Comparison of ENCODE assay signal across 1 cellular context in genomic region chr16:29813644-29814562, GRCh38.
TF ChIP-seq lines count a peak whose summit lies in the region.

No MANE protein-coding gene starts in this region.

TF ChIP-seq in HepG2, 621 proteins besides CTCF, POLR2A, EP300 and RAD21 (continued from another document):
- TF ChIP-seq, protein P1, sequence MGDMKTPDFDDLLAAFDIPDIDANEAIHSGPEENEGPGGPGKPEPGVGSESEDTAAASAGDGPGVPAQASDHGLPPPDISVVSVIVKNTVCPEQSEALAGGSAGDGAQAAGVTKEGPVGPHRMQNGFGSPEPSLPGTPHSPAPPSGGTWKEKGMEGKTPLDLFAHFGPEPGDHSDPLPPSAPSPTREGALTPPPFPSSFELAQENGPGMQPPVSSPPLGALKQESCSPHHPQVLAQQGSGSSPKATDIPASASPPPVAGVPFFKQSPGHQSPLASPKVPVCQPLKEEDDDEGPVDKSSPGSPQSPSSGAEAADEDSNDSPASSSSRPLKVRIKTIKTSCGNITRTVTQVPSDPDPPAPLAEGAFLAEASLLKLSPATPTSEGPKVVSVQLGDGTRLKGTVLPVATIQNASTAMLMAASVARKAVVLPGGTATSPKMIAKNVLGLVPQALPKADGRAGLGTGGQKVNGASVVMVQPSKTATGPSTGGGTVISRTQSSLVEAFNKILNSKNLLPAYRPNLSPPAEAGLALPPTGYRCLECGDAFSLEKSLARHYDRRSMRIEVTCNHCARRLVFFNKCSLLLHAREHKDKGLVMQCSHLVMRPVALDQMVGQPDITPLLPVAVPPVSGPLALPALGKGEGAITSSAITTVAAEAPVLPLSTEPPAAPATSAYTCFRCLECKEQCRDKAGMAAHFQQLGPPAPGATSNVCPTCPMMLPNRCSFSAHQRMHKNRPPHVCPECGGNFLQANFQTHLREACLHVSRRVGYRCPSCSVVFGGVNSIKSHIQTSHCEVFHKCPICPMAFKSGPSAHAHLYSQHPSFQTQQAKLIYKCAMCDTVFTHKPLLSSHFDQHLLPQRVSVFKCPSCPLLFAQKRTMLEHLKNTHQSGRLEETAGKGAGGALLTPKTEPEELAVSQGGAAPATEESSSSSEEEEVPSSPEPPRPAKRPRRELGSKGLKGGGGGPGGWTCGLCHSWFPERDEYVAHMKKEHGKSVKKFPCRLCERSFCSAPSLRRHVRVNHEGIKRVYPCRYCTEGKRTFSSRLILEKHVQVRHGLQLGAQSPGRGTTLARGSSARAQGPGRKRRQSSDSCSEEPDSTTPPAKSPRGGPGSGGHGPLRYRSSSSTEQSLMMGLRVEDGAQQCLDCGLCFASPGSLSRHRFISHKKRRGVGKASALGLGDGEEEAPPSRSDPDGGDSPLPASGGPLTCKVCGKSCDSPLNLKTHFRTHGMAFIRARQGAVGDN (CRISPR knock-in tag; IDR thresholded peaks at IDR 0.05): peak; percentile 36; the same call in 1 of the 2 replicates
- no peak for TF ChIP-seq TBX3 (IDR thresholded peaks at IDR 0.05; ENCODE audit: borderline replicate concordance)
- TF ChIP-seq, protein P2, sequence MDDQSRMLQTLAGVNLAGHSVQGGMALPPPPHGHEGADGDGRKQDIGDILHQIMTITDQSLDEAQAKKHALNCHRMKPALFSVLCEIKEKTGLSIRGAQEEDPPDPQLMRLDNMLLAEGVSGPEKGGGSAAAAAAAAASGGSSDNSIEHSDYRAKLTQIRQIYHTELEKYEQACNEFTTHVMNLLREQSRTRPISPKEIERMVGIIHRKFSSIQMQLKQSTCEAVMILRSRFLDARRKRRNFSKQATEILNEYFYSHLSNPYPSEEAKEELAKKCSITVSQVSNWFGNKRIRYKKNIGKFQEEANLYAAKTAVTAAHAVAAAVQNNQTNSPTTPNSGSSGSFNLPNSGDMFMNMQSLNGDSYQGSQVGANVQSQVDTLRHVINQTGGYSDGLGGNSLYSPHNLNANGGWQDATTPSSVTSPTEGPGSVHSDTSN (CRISPR knock-in tag; IDR thresholded peaks at IDR 0.05; ENCODE audit: borderline replicate concordance): no peak
- no peak for TF ChIP-seq DPF2 (CRISPR knock-in tag; IDR thresholded peaks at IDR 0.05; ENCODE audit: borderline replicate concordance, low read depth)
- TF ChIP-seq, protein P3, sequence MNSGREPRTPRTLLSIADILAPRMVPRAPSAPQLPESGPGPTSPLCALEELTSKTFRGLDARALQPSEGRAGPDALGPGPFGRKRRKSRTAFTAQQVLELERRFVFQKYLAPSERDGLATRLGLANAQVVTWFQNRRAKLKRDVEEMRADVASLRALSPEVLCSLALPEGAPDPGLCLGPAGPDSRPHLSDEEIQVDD (CRISPR knock-in tag; IDR thresholded peaks at IDR 0.05; ENCODE audit: borderline replicate concordance): no peak
- no peak for TF ChIP-seq FOXJ3 (CRISPR knock-in tag; IDR thresholded peaks at IDR 0.05; ENCODE audit: borderline replicate concordance)
- TF ChIP-seq ZNF430 (CRISPR knock-in tag; IDR thresholded peaks at IDR 0.05): no peak
TF ChIP-seq in HepG2: peak in this region for 8.
